Comparison of ENCODE assay signal across 19 cellular contexts in the genomic region with DNA sequence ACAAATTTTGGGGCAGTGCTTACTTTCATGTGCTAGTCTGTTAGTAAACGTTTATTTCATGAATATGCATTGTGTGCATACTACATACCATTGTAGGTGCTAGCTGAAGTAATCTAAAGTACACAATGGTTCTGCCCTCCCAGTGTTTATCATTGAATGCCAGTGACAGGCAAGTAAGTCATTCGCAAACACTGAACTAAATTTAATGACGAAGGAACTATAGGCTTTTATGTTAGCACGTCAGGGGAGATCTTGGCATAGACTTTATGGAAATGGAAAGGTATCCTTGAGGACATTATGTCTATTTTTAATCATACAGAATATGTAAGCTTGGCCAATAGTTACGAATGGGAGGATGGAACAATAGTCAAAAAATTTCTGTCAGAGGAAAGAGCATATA.
A peak's percentile ranks its signal among the peaks of the same experiment; 100 is the strongest.
DNase-seq lines count a peak whose midpoint lies in the region; ATAC-seq and TF ChIP-seq lines count a peak whose summit lies in the region.
"Had no signal": no experiment of that assay in that cellular context is flagged by ENCODE, and none has a peak within 500 bp of the region (broad histone marks: within the 10 kb centered on the region; RNA-seq: fewer than 3 reads in every experiment).

No MANE protein-coding gene starts in this region.

- no peak overlapping the region for H3K9ac ChIP-seq in PC-3 (ENCODE audit: low read length)
- H3K9ac ChIP-seq: SK-N-SH had no signal

- no peaks in the 10 kb centered on the region for H4K20me1 ChIP-seq in PC-3 (ENCODE audit: low read length)

- peaks cover 4% of the 10 kb centered on the region for H3F3A ChIP-seq in PC-3 (ENCODE audit: low read length, unreplicated experiment)

- H3K79me2 ChIP-seq in PC-3 (ENCODE audit: low read length) = no peaks in the 10 kb centered on the region

- ATAC-seq in PC-3 = peak; percentile 83
- ATAC-seq: GM23338 had no signal

- DNase-seq in DMS53 (lab: John Stamatoyannopoulos, UW) (peak; percentile 29), DMS53 treated with DMSO at 0.1 percent for 48 hours (lab: John Stamatoyannopoulos, UW; ENCODE audit: unreplicated experiment) (no peak), COR-L47 (lab: John Stamatoyannopoulos, UW) (peak; percentile 5), NCI-H2081 treated with DMSO at 0.1 percent for 48 hours (lab: John Stamatoyannopoulos, UW) (peak; percentile 85), PC-3 (peak; percentile 93), DMS79 (lab: John Stamatoyannopoulos, UW) (no peak), AG08396 (ENCODE audit: low spot score) (no peak), GM19240 (ENCODE audit: insufficient read length, low spot score) (no peak)
- DNase-seq: 8988T; DMS 273 treated with DMSO at 0.1 percent for 48 hours; HCEC 1CT; KG1; MV-4-11; NCI-H1417 treated with DMSO at 0.1 percent for 48 hours; NCI-H510A treated with DMSO at 0.1 percent for 48 hours; NK-92 treated with Interleukin-12 subunit alpha and Interleukin-12 subunit beta, amount 100 ng/mL, for 24 hours; Right ventricle myocardium superior; SK-N-SH had no signal

- peak overlapping the region; percentile 94 for H3K27ac ChIP-seq in PC-3 (ENCODE audit: low read length)

- BruUV-seq in PC-3 (replicated peaks; lab: Mats Ljungman, UMichigan) = no TSS peak

- CTCF ChIA-PET in PC-3 (lab: Charles Lee) = no interaction called here

- no peak for TF ChIP-seq CTCF in PC-3 (conservative IDR thresholded peaks at IDR 0.05; ENCODE audit: low read depth, low read length)

- no peaks in the 10 kb centered on the region for H3K9me2 ChIP-seq in PC-3 (replicated peaks; ENCODE audit: low read length)
- H3K9me2 ChIP-seq: SK-N-SH had no signal

- H3K9me3 ChIP-seq in PC-3 (ENCODE audit: low read length) = no peaks in the 10 kb centered on the region
- H3K9me3 ChIP-seq: SK-N-SH had no signal

- H2AFZ ChIP-seq in PC-3 (ENCODE audit: low read length) = no peak overlapping the region
- H2AFZ ChIP-seq: GM23338 had no signal

- POLR2A ChIA-PET in PC-3 (lab: Charles Lee; ENCODE audit: unreplicated experiment) = interaction anchor here (0.7 kb wide), 1 partner anchor 38 kb away, joined by 4 read pairs; no protein-coding TSS in a partner anchor

- H3K4me2 ChIP-seq in PC-3 (ENCODE audit: low read length) = peak overlapping the region; percentile 29; the same call in 1 of the 2 replicates
- H3K4me2 ChIP-seq: GM23338, SK-N-SH had no signal

- peaks cover 45% of the 10 kb centered on the region for H3K4me1 ChIP-seq in PC-3 (ENCODE audit: insufficient read depth, low read length)

- no peaks in the 10 kb centered on the region for H3K36me3 ChIP-seq in PC-3 (ENCODE audit: low read depth, low read length)

- no peaks in the 10 kb centered on the region for H3K27me3 ChIP-seq in PC-3 (ENCODE audit: low read length)

- H3K4me3 ChIP-seq in PC-3 (ENCODE audit: low read length) = no peak overlapping the region
- H3K4me3 ChIP-seq: GM23338 had no signal

- intact Hi-C loops in PC-3 (cut with micrococcal nuclease) = loop anchor here (5.0 to 10.0 kb wide), 3 partner anchors 272 to 582 kb away; a partner anchor contains a TSS

Comparison
In these comparisons a context has a peak if more than half of its experiments do, and no peak if none do; other contexts are left out.
1. DNase-seq: peak in DMS53 (single experiment), COR-L47 (single experiment), NCI-H2081 treated with DMSO at 0.1 percent for 48 hours (single experiment) and PC-3 (single experiment); none in DMS53 treated with DMSO at 0.1 percent for 48 hours (single experiment), DMS79 (single experiment), AG08396 (single experiment) and GM19240 (single experiment).